Comparison of ENCODE assay signal across 26 cellular contexts in genomic region chr11:14614223-14614622, GRCh38.
"Had no signal": no experiment of that assay in that cellular context is flagged by ENCODE, and none has a peak within 500 bp of the region (broad histone marks: within the 10 kb centered on the region; RNA-seq: fewer than 3 reads in every experiment).

No MANE protein-coding gene starts in this region.

- H3K4me1 Mint-ChIP-seq: stimulated activated naive B cell treated with anti-CD40 and anti-IgM and Interleukin-4, amounts not matched to agents 10 μg/mL and 1 μg/mL and 100 μg/mL, for 72 hours had no signal

- H3K36me3 Mint-ChIP-seq: stimulated activated naive B cell treated with anti-CD40 and anti-IgM and Interleukin-4, amounts not matched to agents 10 μg/mL and 1 μg/mL and 100 μg/mL, for 72 hours had no signal

- DNase-seq: activated CD4-positive, alpha-beta memory T cell treated with anti-CD3 and anti-CD28 coated beads for 36 hours; activated CD4-positive, alpha-beta T cell treated with anti-CD3 and anti-CD28 coated beads, Interleukin-2, amount 10 ng/mL, durations not matched to agents 24 days and 14 days; activated CD4-positive, CD25-positive, alpha-beta regulatory T cell treated with anti-CD3 and anti-CD28 coated beads, Interleukin-2, amount 50 U/mL, for 72 hours; activated CD8-positive, alpha-beta memory T cell treated with anti-CD3 and anti-CD28 coated beads, Interleukin-2, amount 50 U/mL, for 48 hours; activated effector memory CD4-positive, alpha-beta T cell treated with Interleukin-2 at 50 U/mL for 16 hours; activated naive CD4-positive, alpha-beta T cell treated with Interleukin-2 at 50 U/mL for 16 hours; activated T-cell treated with anti-CD3 and anti-CD28 coated beads, Interleukin-2, amount 50 U/mL, for 48 hours; anterior cingulate cortex; effector memory CD4-positive, alpha-beta T cell; erythroblast; gastrocnemius medialis; glutamatergic neuron; islet precursor cell; left ventricle myocardium inferior; mesendoderm; nucleus accumbens; pancreas; psoas muscle; stimulated activated CD4-positive, alpha-beta T cell treated with anti-CD3 and anti-CD28 coated beads, Interleukin-1b, Interleukin-23, amount 100 ng/mL, for 48 hours; stimulated activated CD4-positive, alpha-beta T cell treated with anti-CD3 and anti-CD28 coated beads, Interleukin-4, amount 100 ng/mL, for 4 hours; stimulated activated CD8-positive, alpha-beta memory T cell treated with anti-CD3 and anti-CD28 coated beads, Interleukin-4, amount 100 ng/mL, for 48 hours; stimulated activated naive B cell treated with anti-CD40 and anti-IgM and Interleukin-4, amounts not matched to agents 10 μg/mL and 1 μg/mL and 100 μg/mL, for 72 hours; T-helper 9 cell; thyroid gland; upper lobe of left lung had no signal

- H3K27ac Mint-ChIP-seq: activated CD4-positive, alpha-beta memory T cell treated with anti-CD3 and anti-CD28 coated beads for 36 hours; activated CD4-positive, alpha-beta T cell treated with anti-CD3 and anti-CD28 coated beads, Interleukin-2, amount 10 ng/mL, durations not matched to agents 24 days and 14 days; stimulated activated naive B cell treated with anti-CD40 and anti-IgM and Interleukin-4, amounts not matched to agents 10 μg/mL and 1 μg/mL and 100 μg/mL, for 72 hours; T-helper 1 cell treated with Interleukin-12 subunit alpha and Interleukin-12 subunit beta and Interleukin-4 antibody, amounts not matched to agents 30 μg/mL and 1 μg/mL, for 36 hours had no signal

- ATAC-seq: gastrocnemius medialis; pancreas; psoas muscle; stimulated activated naive B cell treated with anti-CD40 and anti-IgM and Interleukin-4, amounts not matched to agents 10 μg/mL and 1 μg/mL and 100 μg/mL, for 72 hours had no signal

- H3K27me3 Mint-ChIP-seq: activated CD4-positive, alpha-beta memory T cell treated with anti-CD3 and anti-CD28 coated beads for 36 hours; activated CD4-positive, alpha-beta T cell treated with anti-CD3 and anti-CD28 coated beads, Interleukin-2, amount 10 ng/mL, durations not matched to agents 24 days and 14 days; stimulated activated naive B cell treated with anti-CD40 and anti-IgM and Interleukin-4, amounts not matched to agents 10 μg/mL and 1 μg/mL and 100 μg/mL, for 72 hours had no signal

- H3K9me3 Mint-ChIP-seq: activated CD4-positive, alpha-beta memory T cell treated with anti-CD3 and anti-CD28 coated beads for 36 hours; stimulated activated naive B cell treated with anti-CD40 and anti-IgM and Interleukin-4, amounts not matched to agents 10 μg/mL and 1 μg/mL and 100 μg/mL, for 72 hours; T-helper 1 cell treated with Interleukin-12 subunit alpha and Interleukin-12 subunit beta and Interleukin-4 antibody, amounts not matched to agents 30 μg/mL and 1 μg/mL, for 36 hours had no signal

- H3K4me3 Mint-ChIP-seq: activated CD4-positive, alpha-beta memory T cell treated with anti-CD3 and anti-CD28 coated beads for 36 hours; activated CD4-positive, alpha-beta T cell treated with anti-CD3 and anti-CD28 coated beads, Interleukin-2, amount 10 ng/mL, durations not matched to agents 24 days and 14 days; stimulated activated naive B cell treated with anti-CD40 and anti-IgM and Interleukin-4, amounts not matched to agents 10 μg/mL and 1 μg/mL and 100 μg/mL, for 72 hours; T-helper 1 cell treated with Interleukin-12 subunit alpha and Interleukin-12 subunit beta and Interleukin-4 antibody, amounts not matched to agents 30 μg/mL and 1 μg/mL, for 36 hours had no signal
